In genomic region chr12:26212356-26212755, GRCh38 we compare ENCODE assay signal across 24 cellular contexts. TPM values are rescaled to one million over a fixed set of nuclear protein-coding genes. Genes with fewer than 3 reads are reported as not detected.
"Had no signal": no experiment of that assay in that cellular context is flagged by ENCODE, and none has a peak within 500 bp of the region (broad histone marks: within the 10 kb centered on the region; RNA-seq: fewer than 3 reads in every experiment).

No MANE protein-coding gene starts in this region.

- H3K36me3 Mint-ChIP-seq: activated naive CD4-positive, alpha-beta T cell treated with anti-CD3 and anti-CD28 coated beads, Interleukin-2, amount 50 U/mL, for 24 hours; immature natural killer cell; stimulated activated memory B cell treated with anti-CD40 and anti-IgM and Interleukin-4, amounts not matched to agents 10 μg/mL and 1 μg/mL and 100 μg/mL, for 72 hours; WTC11 had no signal

- H3K27me3 Mint-ChIP-seq: memory B cell; stimulated activated memory B cell treated with anti-CD40 and anti-IgM and Interleukin-4, amounts not matched to agents 10 μg/mL and 1 μg/mL and 100 μg/mL, for 72 hours had no signal

- H3K27ac Mint-ChIP-seq: activated naive CD4-positive, alpha-beta T cell treated with anti-CD3 and anti-CD28 coated beads, Interleukin-2, amount 50 U/mL, for 24 hours; immature natural killer cell; memory B cell; stimulated activated memory B cell treated with anti-CD40 and anti-IgM and Interleukin-4, amounts not matched to agents 10 μg/mL and 1 μg/mL and 100 μg/mL, for 72 hours; WTC11 had no signal

- H3K9me3 Mint-ChIP-seq: activated naive CD4-positive, alpha-beta T cell treated with anti-CD3 and anti-CD28 coated beads, Interleukin-2, amount 50 U/mL, for 24 hours; memory B cell; stimulated activated memory B cell treated with anti-CD40 and anti-IgM and Interleukin-4, amounts not matched to agents 10 μg/mL and 1 μg/mL and 100 μg/mL, for 72 hours had no signal

- ATAC-seq: esophagus mucosa; mucosa of descending colon; stimulated activated memory B cell treated with anti-CD40 and anti-IgM and Interleukin-4, amounts not matched to agents 10 μg/mL and 1 μg/mL and 100 μg/mL, for 72 hours; WTC11 had no signal

- H3K4me1 ChIP-seq: stomach had no signal

- H3K4me3 Mint-ChIP-seq: activated naive CD4-positive, alpha-beta T cell treated with anti-CD3 and anti-CD28 coated beads, Interleukin-2, amount 50 U/mL, for 24 hours; immature natural killer cell; memory B cell; stimulated activated memory B cell treated with anti-CD40 and anti-IgM and Interleukin-4, amounts not matched to agents 10 μg/mL and 1 μg/mL and 100 μg/mL, for 72 hours; WTC11 had no signal

- H3K9me3 ChIP-seq: ascending aorta, left ventricle myocardium inferior, mucosa of descending colon, stomach had no signal

- H3K4me1 Mint-ChIP-seq: activated naive CD4-positive, alpha-beta T cell treated with anti-CD3 and anti-CD28 coated beads, Interleukin-2, amount 50 U/mL, for 24 hours; immature natural killer cell; WTC11 had no signal

- H3K36me3 ChIP-seq: ascending aorta, brain microvascular endothelial cell, left ventricle myocardium inferior, stomach, uterus had no signal

- H3K27ac ChIP-seq: ascending aorta, brain microvascular endothelial cell, hepatocyte, left ventricle myocardium inferior, skin epidermis, stomach, uterus had no signal

- H3K27me3 ChIP-seq: ascending aorta, brain microvascular endothelial cell, stomach, uterus had no signal

- DNase-seq: activated gamma-delta T cell treated with Interleukin-2 at 50 U/mL for 16 hours; activated T-cell treated with anti-CD3 and anti-CD28 coated beads, Interleukin-2, amount 50 U/mL, for 1 hour; brain microvascular endothelial cell; caudate nucleus; dermis blood vessel endothelial cell; effector memory CD4-positive, alpha-beta T cell; glutamatergic neuron; immature natural killer cell; left ventricle myocardium inferior; mucosa of descending colon; occipital lobe; stomach; T-helper 9 cell; trophoblast cell; uterus had no signal

- H3K4me3 ChIP-seq: ascending aorta, hepatocyte, left ventricle myocardium inferior, mucosa of descending colon, skin epidermis, stomach, uterus had no signal

RNA-seq across cellular contexts. Expression of gene SSPN, which starts 17.0 kb away (rescaled TPM):
- total RNA-seq: T-helper 1 cell treated with Interleukin-12 subunit alpha and Interleukin-12 subunit beta and Interleukin-4 antibody, amounts not matched to agents 30 ng/mL and 1 ng/mL, for 36 hours had no signal
- polyA plus RNA-seq: immature natural killer cell had no signal
